Comparison of ENCODE assay signal across 13 cellular contexts in genomic region chr3:10273697-10274305, GRCh38. TPM values are rescaled to one million over a fixed set of nuclear protein-coding genes. Genes with fewer than 3 reads are reported as not detected.
DNase-seq lines count a peak whose midpoint lies in the region; ATAC-seq and TF ChIP-seq lines count a peak whose summit lies in the region.
"Had no signal": no experiment of that assay in that cellular context is flagged by ENCODE, and none has a peak within 500 bp of the region (broad histone marks: within the 10 kb centered on the region; RNA-seq: fewer than 3 reads in every experiment).

No MANE protein-coding gene starts in this region.

- peaks cover 28% of the 10 kb centered on the region for H4K20me1 ChIP-seq in hepatocyte (ENCODE audit: insufficient read depth, poor library complexity, severe bottlenecking)

- TF ChIP-seq CTCF in activated B cell treated with CpG ODN at 0.5 μM for 24 hours (IDR thresholded peaks at IDR 0.05) (no peak), hepatocyte (IDR thresholded peaks at IDR 0.05; ENCODE audit: poor library complexity) (no peak), HFFc6 (IDR thresholded peaks at IDR 0.05) (no peak)

- H3K9me3 ChIP-seq in hepatocyte (ENCODE audit: low read depth) = no peaks in the 10 kb centered on the region

- H3K4me3 Mint-ChIP-seq in activated B cell treated with CpG ODN at 0.5 μM for 24 hours = peak overlapping the region; percentile 32
- H3K4me3 Mint-ChIP-seq in HFFc6 = no peak overlapping the region
- H3K4me3 Mint-ChIP-seq: activated naive CD4-positive, alpha-beta T cell treated with anti-CD3 and anti-CD28 coated beads, Interleukin-2, amount 10 ng/mL, durations not matched to agents 7 days and 5 days had no signal

- peak in 2 of 3 experiments; percentile 11 to 51 for DNase-seq in NCI-H1417 (lab: John Stamatoyannopoulos, UW)
- DNase-seq in NCI-H1417 treated with DMSO at 0.1 percent for 48 hours (lab: John Stamatoyannopoulos, UW) = no peak
- peak; percentile 40 for DNase-seq in EH (ENCODE audit: low read depth)
- DNase-seq in activated B cell treated with CpG ODN at 0.5 μM for 24 hours = no peak
- DNase-seq in kidney tubule cell (ENCODE audit: low spot score) = peak; percentile 87
- DNase-seq in COLO668 (lab: John Stamatoyannopoulos, UW; ENCODE audit: unreplicated experiment) = no peak
- DNase-seq in hepatocyte (ENCODE audit: low spot score) = no peak
- no peak for DNase-seq in HFFc6
- DNase-seq: 8988T; activated naive CD4-positive, alpha-beta T cell treated with anti-CD3 and anti-CD28 coated beads, Interleukin-2, amount 10 ng/mL, durations not matched to agents 7 days and 5 days; effector memory CD4-positive, alpha-beta T cell; NCI-H2081 treated with DMSO at 0.1 percent for 48 hours; stimulated activated CD4-positive, alpha-beta T cell treated with anti-CD3 and anti-CD28 coated beads, Interleukin-12 subunit alpha, Interleukin-12 subunit beta, amount 100 ng/mL, for 4 hours had no signal

- POLR2A ChIA-PET in activated B cell treated with CpG ODN at 0.5 μM for 24 hours (lab: Charles Lee) = no interaction called here

- no peak overlapping the region for H3K4me3 ChIP-seq in hepatocyte

- H3K27ac ChIP-seq in hepatocyte = no peak overlapping the region

- no peaks in the 10 kb centered on the region for H3K27me3 ChIP-seq in hepatocyte

- no peaks in the 10 kb centered on the region for H3K27me3 Mint-ChIP-seq in activated B cell treated with CpG ODN at 0.5 μM for 24 hours
- no peaks in the 10 kb centered on the region; the same call in 1 of the 2 replicates for H3K27me3 Mint-ChIP-seq in HFFc6 (ENCODE audit: insufficient read depth)
- H3K27me3 Mint-ChIP-seq: activated naive CD4-positive, alpha-beta T cell treated with anti-CD3 and anti-CD28 coated beads, Interleukin-2, amount 10 ng/mL, durations not matched to agents 7 days and 5 days had no signal

- peak overlapping the region; percentile 51 for H3K27ac Mint-ChIP-seq in activated B cell treated with CpG ODN at 0.5 μM for 24 hours
- no peak overlapping the region for H3K27ac Mint-ChIP-seq in HFFc6
- H3K27ac Mint-ChIP-seq: activated naive CD4-positive, alpha-beta T cell treated with anti-CD3 and anti-CD28 coated beads, Interleukin-2, amount 10 ng/mL, durations not matched to agents 7 days and 5 days had no signal

- H3K4me1 Mint-ChIP-seq in activated B cell treated with CpG ODN at 0.5 μM for 24 hours (peaks cover 27% of the 10 kb centered on the region), HFFc6 (ENCODE audit: low read depth) (peaks cover 17% of the 10 kb centered on the region)

- no peak for ATAC-seq in activated B cell treated with CpG ODN at 0.5 μM for 24 hours (ENCODE audit: low read depth)

- H3K36me3 Mint-ChIP-seq in activated B cell treated with CpG ODN at 0.5 μM for 24 hours (ENCODE audit: low read depth) (peaks cover 78% of the 10 kb centered on the region), HFFc6 (ENCODE audit: low read depth) (peaks cover 24% of the 10 kb centered on the region)

- H3K9me3 Mint-ChIP-seq in activated B cell treated with CpG ODN at 0.5 μM for 24 hours (no peaks in the 10 kb centered on the region), HFFc6 (no peaks in the 10 kb centered on the region)
- H3K9me3 Mint-ChIP-seq: activated naive CD4-positive, alpha-beta T cell treated with anti-CD3 and anti-CD28 coated beads, Interleukin-2, amount 10 ng/mL, durations not matched to agents 7 days and 5 days had no signal

- H3K4me2 ChIP-seq in hepatocyte = no peak overlapping the region

- no peaks in the 10 kb centered on the region for H3K36me3 ChIP-seq in hepatocyte (replicated peaks; ENCODE audit: insufficient read depth, low read depth)

- no peaks in the 10 kb centered on the region for H3K9me2 ChIP-seq in hepatocyte (replicated peaks; ENCODE audit: insufficient read depth)

- no peak overlapping the region for H2AFZ ChIP-seq in hepatocyte

- 63% methylated on average over 1 of the region's 1 CpG for WGBS in hepatocyte (ENCODE audit: low lambda C conversion rate, missing lambda C conversion rate)

- intact Hi-C loops in activated B cell treated with CpG ODN at 0.5 μM for 24 hours (cut with micrococcal nuclease) = no loop called here

- peaks cover 71% of the 10 kb centered on the region for H3K79me2 ChIP-seq in hepatocyte

- CTCF ChIA-PET in activated B cell treated with CpG ODN at 0.5 μM for 24 hours (lab: Charles Lee) = interaction anchor here (1.4 kb wide), 1 partner anchor 32 kb away, joined by 3 read pairs; no protein-coding TSS in a partner anchor

- H3K4me1 ChIP-seq in hepatocyte (ENCODE audit: insufficient read depth) = no peaks in the 10 kb centered on the region

RNA-seq across cellular contexts. Expression of gene GHRL, which starts 18.9 kb away (rescaled TPM):
- total RNA-seq in activated B cell treated with CpG ODN at 0.5 μM for 24 hours (1.4 and 2.8 TPM in 2 replicates), hepatocyte (12.4 and 14.0 TPM in 2 replicates)
- polyA plus RNA-seq in hepatocyte = 11.3 and 12.0 TPM in 2 replicates
- under 1 TPM in 2 of 6 experiments, not detected in 4; 0.21 to 0.41 TPM for total RNA-seq in HFFc6 (2021; fragmentation: NEBNext Ultra II Directional; extraction: Animal tissue kit (Norgen Biotek cat#: 25700))

RNA-seq across cellular contexts. Expression of gene TATDN2, which starts 25.5 kb away (rescaled TPM):
- total RNA-seq in activated B cell treated with CpG ODN at 0.5 μM for 24 hours (55.6 and 56.2 TPM in 2 replicates), hepatocyte (22.6 and 24.5 TPM in 2 replicates)
- polyA plus RNA-seq in hepatocyte = 6.5 and 9.3 TPM in 2 replicates
- 10 to 100 TPM; 29.6 to 33.4 (median 30.7) TPM for total RNA-seq in HFFc6 (2021; fragmentation: NEBNext Ultra II Directional; extraction: Animal tissue kit (Norgen Biotek cat#: 25700))

RNA-seq across cellular contexts. Expression of gene SEC13, which starts 47.1 kb away (rescaled TPM):
- total RNA-seq in activated B cell treated with CpG ODN at 0.5 μM for 24 hours (86.1 and 86.9 TPM in 2 replicates), hepatocyte (159 and 187 TPM in 2 replicates)
- polyA plus RNA-seq in hepatocyte = 310 and 317 TPM in 2 replicates
- total RNA-seq in HFFc6 (2021; fragmentation: NEBNext Ultra II Directional; extraction: Animal tissue kit (Norgen Biotek cat#: 25700)) = 100 to 1,000 TPM; 240 to 278 (median 274) TPM

Comparison
In these comparisons a context has a peak if more than half of its experiments do, and no peak if none do; other contexts are left out.
1. DNase-seq: peak in NCI-H1417 (2 of 3), EH (single experiment) and kidney tubule cell (single experiment); none in NCI-H1417 treated with DMSO at 0.1 percent for 48 hours (single experiment), activated B cell treated with CpG ODN at 0.5 μM for 24 hours (single experiment), COLO668 (single experiment), hepatocyte (single experiment) and HFFc6 (single experiment).